13 cellular contexts compared by ENCODE assay signal in genomic region chr2:219299372-219299760, GRCh38. TPM values are rescaled to one million over a fixed set of nuclear protein-coding genes. Genes with fewer than 3 reads are reported as not detected.
DNase-seq lines count a peak whose midpoint lies in the region; ATAC-seq and TF ChIP-seq lines count a peak whose summit lies in the region.
"Had no signal": no experiment of that assay in that cellular context is flagged by ENCODE, and none has a peak within 500 bp of the region (broad histone marks: within the 10 kb centered on the region; RNA-seq: fewer than 3 reads in every experiment).

No MANE protein-coding gene starts in this region.

- peak overlapping the region; percentile 67 for H2AK9ac ChIP-seq in IMR-90 (replicated peaks; ENCODE audit: low read depth, low read length, poor library complexity)

- no peak overlapping the region for H3K23ac ChIP-seq in IMR-90 (ENCODE audit: low read depth, low read length)

- no peak for TF ChIP-seq CTCF in IMR-90 (conservative IDR thresholded peaks at IDR 0.05; ENCODE audit: low read depth, low read length)
- no peak for TF ChIP-seq CTCF in sigmoid colon (IDR thresholded peaks at IDR 0.05)

- TF ChIP-seq RAD21 in IMR-90 (IDR thresholded peaks at IDR 0.05; ENCODE audit: low read length) = no peak

- TF ChIP-seq POLR2A in IMR-90 (IDR thresholded peaks at IDR 0.05; ENCODE audit: low read depth, low read length) (no peak), sigmoid colon (IDR thresholded peaks at IDR 0.05) (no peak)

- H3K4me3 ChIP-seq in IMR-90 (ENCODE audit: insufficient read depth, low read depth, low read length) (no peak overlapping the region), sigmoid colon (no peak overlapping the region), GM23248 (no peak overlapping the region)
- H3K4me3 ChIP-seq: A549, SJCRH30 had no signal

- H3F3A ChIP-seq in GM23248 (ENCODE audit: insufficient read depth) = no peaks in the 10 kb centered on the region

- H2BK5ac ChIP-seq in IMR-90 (ENCODE audit: low read depth, low read length, poor library complexity, severe bottlenecking) = no peak overlapping the region

- no peak for ATAC-seq in IMR-90 (ENCODE audit: low read depth)
- no peak for ATAC-seq in activated naive CD8-positive, alpha-beta T cell treated with anti-CD3 and anti-CD28 coated beads, Interleukin-2, amount 10 ng/mL, durations not matched to agents 7 days and 5 days (ENCODE audit: low read depth)

- no peak overlapping the region; a peak in 1 of 4 replicates for H4K8ac ChIP-seq in IMR-90 (ENCODE audit: low read depth in 2 of 2, low read length in 2 of 2)

- TF ChIP-seq EP300 in sigmoid colon (IDR thresholded peaks at IDR 0.05) = no peak

- H3K18ac ChIP-seq in IMR-90 (ENCODE audit: low read depth, low read length) = no peak overlapping the region

- H3K4me2 ChIP-seq in IMR-90 (ENCODE audit: low read depth, low read length) (no peak overlapping the region), GM23248 (ENCODE audit: unreplicated experiment) (no peak overlapping the region)

- dilution Hi-C loops in IMR-90 (cut with HindIII; ENCODE audit: low sequenced_read_pairs, unreplicated experiment) = no loop called here

- H3K56ac ChIP-seq in IMR-90 (ENCODE audit: extremely low read depth, insufficient read depth, low read length) = no peak overlapping the region

- no peak overlapping the region for H2BK20ac ChIP-seq in IMR-90 (ENCODE audit: low read depth, low read length)

- no peak overlapping the region for H3K14ac ChIP-seq in IMR-90 (replicated peaks; ENCODE audit: low read depth, low read length)

- H3K36me3 ChIP-seq in IMR-90 (ENCODE audit: control insufficient read depth, insufficient read depth, low read length) (peaks cover 4% of the 10 kb centered on the region), sigmoid colon (no peaks in the 10 kb centered on the region), GM23248 (ENCODE audit: low read depth) (no peaks in the 10 kb centered on the region)
- H3K36me3 ChIP-seq: SJCRH30 had no signal

- BruUV-seq in IMR-90 (replicated peaks; lab: Mats Ljungman, UMichigan) = no TSS peak

- H2BK15ac ChIP-seq in IMR-90 (ENCODE audit: low read depth, low read length) = no peak overlapping the region

- DNase-seq in activated CD8-positive, alpha-beta memory T cell treated with anti-CD3 and anti-CD28 coated beads, Interleukin-2, amount 50 U/mL, for 48 hours = peak; percentile 52
- no peak for DNase-seq in activated CD8-positive, alpha-beta memory T cell treated with anti-CD3 and anti-CD28 coated beads for 24 hours
- DNase-seq in IMR-90 = no peak
- no peak for DNase-seq in activated naive CD8-positive, alpha-beta T cell treated with anti-CD3 and anti-CD28 coated beads, Interleukin-2, amount 10 ng/mL, durations not matched to agents 7 days and 5 days
- DNase-seq in sigmoid colon = peak; percentile 50
- no peak for DNase-seq in GM23248
- DNase-seq in NOMO-1 treated with DMSO at 0.1 percent for 48 hours (lab: John Stamatoyannopoulos, UW; ENCODE audit: unreplicated experiment) = no peak
- DNase-seq in NCI-H1105 treated with DMSO at 0.1 percent for 48 hours (lab: John Stamatoyannopoulos, UW) = no peak

- H3K79me2 ChIP-seq in GM23248 (ENCODE audit: insufficient read depth) = no peaks in the 10 kb centered on the region

- no peak overlapping the region for H3K4ac ChIP-seq in IMR-90 (ENCODE audit: low read depth, low read length)

- H3K4me1 ChIP-seq in IMR-90 (ENCODE audit: control insufficient read depth, insufficient read depth, low read length) (peaks cover 5% of the 10 kb centered on the region; the same call in 1 of the 2 replicates), sigmoid colon (peaks cover 0 to 9% (median 7%) of the 10 kb centered on the region in 4 donors), GM23248 (ENCODE audit: insufficient read depth) (no peaks in the 10 kb centered on the region)
- H3K4me1 ChIP-seq: SJCRH30 had no signal

- H3K27ac Mint-ChIP-seq in activated naive CD8-positive, alpha-beta T cell treated with anti-CD3 and anti-CD28 coated beads, Interleukin-2, amount 10 ng/mL, durations not matched to agents 7 days and 5 days = no peak overlapping the region
- H3K27ac Mint-ChIP-seq: CD4-positive, CD25-positive, alpha-beta regulatory T cell had no signal

- H4K91ac ChIP-seq in IMR-90 (ENCODE audit: insufficient read depth, low read depth, low read length) = peak overlapping the region; percentile 44; the same call in 1 of the 2 replicates

- intact Hi-C loops in IMR-90 (cut with micrococcal nuclease) (loop anchor here (5.0 kb wide), 2 partner anchors 233 to 242 kb away; no protein-coding TSS in a partner anchor), sigmoid colon (cut with DNase I) (loop anchor here (5.0 to 10.0 kb wide), 3 partner anchors 122 to 245 kb away; partner anchors contain the start of genes CHPF, CNPPD1, RETREG2 and TMEM198)

- no peaks in the 10 kb centered on the region for H3K9me3 Mint-ChIP-seq in activated naive CD8-positive, alpha-beta T cell treated with anti-CD3 and anti-CD28 coated beads, Interleukin-2, amount 10 ng/mL, durations not matched to agents 7 days and 5 days
- H3K9me3 Mint-ChIP-seq: CD4-positive, CD25-positive, alpha-beta regulatory T cell had no signal

- H3K9me3 ChIP-seq in IMR-90 (ENCODE audit: control insufficient read depth, insufficient read depth, low read length) = no peaks in the 10 kb centered on the region
- no peaks in the 10 kb centered on the region for H3K9me3 ChIP-seq in sigmoid colon
- H3K9me3 ChIP-seq in GM23248 (ENCODE audit: low read depth) = no peaks in the 10 kb centered on the region
- H3K9me3 ChIP-seq: A549, SJCRH30 had no signal

- H2AK5ac ChIP-seq in IMR-90 (ENCODE audit: low read depth, low read length) = no peak overlapping the region

- peaks cover 18% of the 10 kb centered on the region for H3K4me1 Mint-ChIP-seq in activated naive CD8-positive, alpha-beta T cell treated with anti-CD3 and anti-CD28 coated beads, Interleukin-2, amount 10 ng/mL, durations not matched to agents 7 days and 5 days

- in situ Hi-C loops in IMR-90 (cut with MboI; ENCODE audit: low sequenced_read_pairs) = loop anchor here (5.0 kb wide), 1 partner anchor 127 kb away; the partner anchor contains the start of gene SLC23A3
- in situ Hi-C loops in GM23248 (cut with MboI) = no loop called here

- no peaks in the 10 kb centered on the region for H3K36me3 Mint-ChIP-seq in activated naive CD8-positive, alpha-beta T cell treated with anti-CD3 and anti-CD28 coated beads, Interleukin-2, amount 10 ng/mL, durations not matched to agents 7 days and 5 days
- H3K36me3 Mint-ChIP-seq: CD4-positive, CD25-positive, alpha-beta regulatory T cell had no signal

- POLR2A ChIA-PET in IMR-90 (lab: Charles Lee; ENCODE audit: unreplicated experiment) = no interaction called here
- POLR2A ChIA-PET in activated naive CD8-positive, alpha-beta T cell treated with anti-CD3 and anti-CD28 coated beads, Interleukin-2, amount 10 ng/mL, durations not matched to agents 7 days and 5 days (lab: Charles Lee) = interaction anchor here (1.1 kb wide), 1 partner anchor 70 kb away, joined by 3 read pairs; the partner anchor contains the start of genes ANKZF1 and ATG9A

- H3K27ac ChIP-seq in IMR-90 (ENCODE audit: insufficient read depth, low read length) (no peak overlapping the region), sigmoid colon (no peak overlapping the region), GM23248 (no peak overlapping the region)
- H3K27ac ChIP-seq: RWPE1, SJCRH30 had no signal

- peaks cover 22% of the 10 kb centered on the region for H3K27me3 Mint-ChIP-seq in activated naive CD8-positive, alpha-beta T cell treated with anti-CD3 and anti-CD28 coated beads, Interleukin-2, amount 10 ng/mL, durations not matched to agents 7 days and 5 days

- H4K5ac ChIP-seq in IMR-90 (ENCODE audit: low read depth, low read length) = no peak overlapping the region

- H2BK120ac ChIP-seq in IMR-90 (ENCODE audit: low read depth, low read length) = no peak overlapping the region

- CTCF ChIA-PET in IMR-90 (lab: Yijun Ruan, JAX) = interaction anchor here (0.6 to 1.4 kb wide), 3 partner anchors 12 to 36 kb away, joined by 3 read pairs; no protein-coding TSS in a partner anchor

- H3K27me3 ChIP-seq in IMR-90 (ENCODE audit: control insufficient read depth, insufficient read depth, low read length) (no peaks in the 10 kb centered on the region), sigmoid colon (peaks cover 0 to 21% (median 6%) of the 10 kb centered on the region in 3 donors), GM23248 (replicated peaks; ENCODE audit: insufficient read depth) (no peaks in the 10 kb centered on the region)

- H3K4me3 Mint-ChIP-seq in activated naive CD8-positive, alpha-beta T cell treated with anti-CD3 and anti-CD28 coated beads, Interleukin-2, amount 10 ng/mL, durations not matched to agents 7 days and 5 days = peak overlapping the region; percentile 58
- H3K4me3 Mint-ChIP-seq: CD4-positive, CD25-positive, alpha-beta regulatory T cell had no signal

- H3K9me1 ChIP-seq in IMR-90 (ENCODE audit: insufficient read depth, low read length) = no peaks in the 10 kb centered on the region

- H4K20me1 ChIP-seq in IMR-90 (ENCODE audit: insufficient read depth, low read length) = no peaks in the 10 kb centered on the region
- H4K20me1 ChIP-seq in GM23248 (ENCODE audit: insufficient read depth) = no peaks in the 10 kb centered on the region

- H3K9ac ChIP-seq in IMR-90 (ENCODE audit: low read depth, low read length) (no peak overlapping the region), GM23248 (no peak overlapping the region)

- H2AFZ ChIP-seq in IMR-90 (replicated peaks; ENCODE audit: low read length, poor library complexity) (peak overlapping the region; percentile 89), GM23248 (no peak overlapping the region)

- no peaks in the 10 kb centered on the region for H3K9me2 ChIP-seq in GM23248 (ENCODE audit: insufficient read depth)

- no CpG with 5 or more reads among the region's 6 CpGs for WGBS in IMR-90 (ENCODE audit: extremely low coverage in 2 of 2, insufficient read length in 1 of 2), 2 experiments
- 77 to 81% methylated on average over 6 of the region's 6 CpGs for WGBS in sigmoid colon, 2 donors
- WGBS in GM23248 (ENCODE audit: low coverage in 1 of 2, low lambda C conversion rate in 2 of 2, missing lambda C conversion rate in 2 of 2), 2 experiments = 81 to 83% methylated on average over 6 of the region's 6 CpGs

- H3K79me1 ChIP-seq in IMR-90 (ENCODE audit: low read depth in 1 of 2, low read length in 2 of 2) = no peaks in the 10 kb centered on the region

RNA-seq across cellular contexts. Expression of gene PTPRN, which starts 9.8 kb away (rescaled TPM):
- total RNA-seq in IMR-90 (2012; rRNA removed) (4.4 and 5.2 TPM in 2 replicates), sigmoid colon (1 to 10 TPM; 1.2 to 8.8 (median 7.9) TPM)
- polyA plus RNA-seq in IMR-90 (2012; rRNA removed) (21.4 and 22.0 TPM in 2 replicates), sigmoid colon (1 to 10 TPM in 1 of 3 donors, not detected in 2; 3.6 TPM), GM23248 (2016; fragmentation: Nextera tagmentation; extraction: Ambion mirVana) (29.2 and 30.5 TPM in 2 replicates)
- 16.3 and 28.2 TPM in 2 replicates for polyA plus RNA-seq in IMR-90 (2012; cell fraction: cytosol; rRNA removed)
- 20.4 and 43.0 TPM in 2 replicates for polyA plus RNA-seq in IMR-90 (2012; cell fraction: nucleus; rRNA removed; ENCODE audit: low replicate concordance)
- not detected for total RNA-seq in activated naive CD8-positive, alpha-beta T cell treated with anti-CD3 and anti-CD28 coated beads, Interleukin-2, amount 10 ng/mL, durations not matched to agents 7 days and 5 days
- 50.5 and 54.1 TPM in 2 replicates for total RNA-seq in GM23248 (2014; rRNA removed; shearing (Covaris generic))
- total RNA-seq: CD4-positive, CD25-positive, alpha-beta regulatory T cell; SJCRH30 had no signal

RNA-seq across cellular contexts. Expression of gene DNAJB2, which starts 20.2 kb away (rescaled TPM):
- 30.6 and 43.0 TPM in 2 replicates for total RNA-seq in IMR-90 (2012; rRNA removed)
- polyA plus RNA-seq in IMR-90 (2012; rRNA removed) = 45.8 and 50.7 TPM in 2 replicates
- polyA plus RNA-seq in IMR-90 (2012; cell fraction: cytosol; rRNA removed) = 48.2 and 52.0 TPM in 2 replicates
- polyA plus RNA-seq in IMR-90 (2012; cell fraction: nucleus; rRNA removed; ENCODE audit: low replicate concordance) = 150 and 169 TPM in 2 replicates
- 10 to 100 TPM; 65.9 to 67.5 TPM for total RNA-seq in activated naive CD8-positive, alpha-beta T cell treated with anti-CD3 and anti-CD28 coated beads, Interleukin-2, amount 10 ng/mL, durations not matched to agents 7 days and 5 days
- total RNA-seq in sigmoid colon = 10 to 100 TPM; 27.4 to 42.1 (median 40.0) TPM
- 10 to 100 TPM; 56.4 to 73.9 (median 67.3) TPM for polyA plus RNA-seq in sigmoid colon
- 50.5 and 53.7 TPM in 2 replicates for total RNA-seq in GM23248 (2014; rRNA removed; shearing (Covaris generic))
- polyA plus RNA-seq in GM23248 (2016; fragmentation: Nextera tagmentation; extraction: Ambion mirVana) = 11.1 and 12.6 TPM in 2 replicates

RNA-seq across cellular contexts. Expression of gene RESP18, which starts 33.2 kb away (rescaled TPM):
- total RNA-seq in IMR-90 (2012; rRNA removed) = not detected in 2 replicates
- polyA plus RNA-seq in IMR-90 (2012; rRNA removed) = not detected in 2 replicates
- not detected in 2 replicates for polyA plus RNA-seq in IMR-90 (2012; cell fraction: cytosol; rRNA removed)
- not detected in 2 replicates for polyA plus RNA-seq in IMR-90 (2012; cell fraction: nucleus; rRNA removed; ENCODE audit: low replicate concordance)
- total RNA-seq in activated naive CD8-positive, alpha-beta T cell treated with anti-CD3 and anti-CD28 coated beads, Interleukin-2, amount 10 ng/mL, durations not matched to agents 7 days and 5 days = not detected
- total RNA-seq in sigmoid colon = not detected
- polyA plus RNA-seq in sigmoid colon = not detected
- not detected in 2 replicates for total RNA-seq in GM23248 (2014; rRNA removed; shearing (Covaris generic))
- polyA plus RNA-seq in GM23248 (2016; fragmentation: Nextera tagmentation; extraction: Ambion mirVana) = not detected in 2 replicates
- total RNA-seq: CD4-positive, CD25-positive, alpha-beta regulatory T cell; LHCN-M2; SJCRH30 had no signal
- polyA plus RNA-seq: A549; CD4-positive, CD25-positive, alpha-beta regulatory T cell had no signal

RNA-seq across cellular contexts. Expression of gene TUBA4A, which starts 45.6 kb away (rescaled TPM):
- total RNA-seq in IMR-90 (2012; rRNA removed) = 21.9 and 26.1 TPM in 2 replicates
- polyA plus RNA-seq in IMR-90 (2012; rRNA removed) = 30.3 and 35.6 TPM in 2 replicates
- polyA plus RNA-seq in IMR-90 (2012; cell fraction: cytosol; rRNA removed) = 19.5 and 39.0 TPM in 2 replicates
- polyA plus RNA-seq in IMR-90 (2012; cell fraction: nucleus; rRNA removed; ENCODE audit: low replicate concordance) = 46.8 and 128 TPM in 2 replicates
- 100 to 1,000 TPM; 237 to 266 TPM for total RNA-seq in activated naive CD8-positive, alpha-beta T cell treated with anti-CD3 and anti-CD28 coated beads, Interleukin-2, amount 10 ng/mL, durations not matched to agents 7 days and 5 days
- total RNA-seq in sigmoid colon = 100 to 1,000 TPM in 1 of 4 donors, 10 to 100 TPM in 3; 47.1 to 109 (median 55.0) TPM
- 10 to 100 TPM; 74.4 to 95.4 (median 76.9) TPM for polyA plus RNA-seq in sigmoid colon
- total RNA-seq in GM23248 (2014; rRNA removed; shearing (Covaris generic)) = 14.3 and 27.1 TPM in 2 replicates
- 14.5 and 15.5 TPM in 2 replicates for polyA plus RNA-seq in GM23248 (2016; fragmentation: Nextera tagmentation; extraction: Ambion mirVana)

RNA-seq across cellular contexts. Expression of gene TUBA4B, which starts 46.3 kb away (rescaled TPM):
- total RNA-seq in IMR-90 (2012; rRNA removed) = not detected in 2 replicates
- not detected in 2 replicates for polyA plus RNA-seq in IMR-90 (2012; rRNA removed)
- not detected in 2 replicates for polyA plus RNA-seq in IMR-90 (2012; cell fraction: cytosol; rRNA removed)
- polyA plus RNA-seq in IMR-90 (2012; cell fraction: nucleus; rRNA removed; ENCODE audit: low replicate concordance) = 0.05 TPM in 1 of 2 replicates, not detected in the other
- not detected for total RNA-seq in activated naive CD8-positive, alpha-beta T cell treated with anti-CD3 and anti-CD28 coated beads, Interleukin-2, amount 10 ng/mL, durations not matched to agents 7 days and 5 days
- not detected for total RNA-seq in sigmoid colon
- not detected for polyA plus RNA-seq in sigmoid colon
- not detected in 2 replicates for total RNA-seq in GM23248 (2014; rRNA removed; shearing (Covaris generic))
- polyA plus RNA-seq in GM23248 (2016; fragmentation: Nextera tagmentation; extraction: Ambion mirVana) = not detected in 2 replicates
- total RNA-seq: CD4-positive, CD25-positive, alpha-beta regulatory T cell; LHCN-M2 had no signal
- polyA plus RNA-seq: CD4-positive, CD25-positive, alpha-beta regulatory T cell had no signal

Comparison
In these comparisons a context has a peak if more than half of its experiments do, and no peak if none do; other contexts are left out.
1. DNase-seq: peak in activated CD8-positive, alpha-beta memory T cell treated with anti-CD3 and anti-CD28 coated beads, Interleukin-2, amount 50 U/mL, for 48 hours (single experiment) and sigmoid colon (single experiment); none in activated CD8-positive, alpha-beta memory T cell treated with anti-CD3 and anti-CD28 coated beads for 24 hours (single experiment), IMR-90 (single experiment), activated naive CD8-positive, alpha-beta T cell treated with anti-CD3 and anti-CD28 coated beads, Interleukin-2, amount 10 ng/mL, durations not matched to agents 7 days and 5 days (single experiment), GM23248 (single experiment), NOMO-1 treated with DMSO at 0.1 percent for 48 hours (single experiment) and NCI-H1105 treated with DMSO at 0.1 percent for 48 hours (single experiment).